17 cellular contexts compared by ENCODE assay signal in genomic region chr1:228362141-228362883, GRCh38. TPM values are rescaled to one million over a fixed set of nuclear protein-coding genes. Genes with fewer than 3 reads are reported as not detected.
DNase-seq lines count a peak whose midpoint lies in the region; ATAC-seq and TF ChIP-seq lines count a peak whose summit lies in the region.
"Had no signal": no experiment of that assay in that cellular context is flagged by ENCODE, and none has a peak within 500 bp of the region (broad histone marks: within the 10 kb centered on the region; RNA-seq: fewer than 3 reads in every experiment).

No MANE protein-coding gene starts in this region.

- TF ChIP-seq CTCF in BE2C (IDR thresholded peaks at IDR 0.05; ENCODE audit: low read depth, low read length) (no peak), NB4 (IDR thresholded peaks at IDR 0.05; ENCODE audit: low read depth, low read length) (no peak), left ventricle myocardium inferior (IDR thresholded peaks at IDR 0.05; ENCODE audit: borderline replicate concordance) (no peak), psoas muscle (IDR thresholded peaks at IDR 0.05) (no peak), esophagus squamous epithelium (IDR thresholded peaks at IDR 0.05) (no peak)

- intact Hi-C loops in left ventricle myocardium inferior (cut with micrococcal nuclease) (no loop called here), psoas muscle (cut with DNase I) (no loop called here), esophagus squamous epithelium (cut with DNase I) (no loop called here)

- H3K36me3 ChIP-seq in BE2C (no peaks in the 10 kb centered on the region), left ventricle myocardium inferior (peaks cover 7% of the 10 kb centered on the region), psoas muscle (ENCODE audit: insufficient read depth in 1 of 2, low read depth in 1 of 2) (peaks cover 0 to 90% of the 10 kb centered on the region in 2 donors), H7 (replicated peaks; ENCODE audit: control insufficient read depth, insufficient read depth, low read length) (no peaks in the 10 kb centered on the region), esophagus squamous epithelium (peaks cover 0 to 3% (median 0%) of the 10 kb centered on the region in 3 donors)

- H3K27me3 ChIP-seq in BE2C (no peaks in the 10 kb centered on the region), left ventricle myocardium inferior (ENCODE audit: low read depth) (peaks cover 9% of the 10 kb centered on the region), psoas muscle (ENCODE audit: insufficient read depth in 3 of 3, low read length in 2 of 3) (no peaks in the 10 kb centered on the region), H7 (ENCODE audit: control insufficient read depth, insufficient read depth, low read length) (no peaks in the 10 kb centered on the region), esophagus squamous epithelium (peaks cover 0 to 11% (median 0%) of the 10 kb centered on the region in 4 donors)

- 70 to 72% (median 70%) methylated on average over 16 to 18 of the region's 18 CpGs for WGBS in psoas muscle, 3 donors
- WGBS in esophagus squamous epithelium, 2 donors, result no CpG with 5 or more reads among the region's 18 CpGs

- peak in 1 of 4 donors; percentile 0 for ATAC-seq in psoas muscle
- ATAC-seq: HCT116 had no signal

- H3K4me1 ChIP-seq in BE2C (no peaks in the 10 kb centered on the region), left ventricle myocardium inferior (peaks cover 41% of the 10 kb centered on the region), psoas muscle (no peaks in the 10 kb centered on the region), esophagus squamous epithelium (no peaks in the 10 kb centered on the region)

- no peaks in the 10 kb centered on the region for H3K9me3 ChIP-seq in BE2C
- no peaks in the 10 kb centered on the region for H3K9me3 ChIP-seq in left ventricle myocardium inferior (replicated peaks)
- no peaks in the 10 kb centered on the region for H3K9me3 ChIP-seq in psoas muscle
- H3K9me3 ChIP-seq in esophagus squamous epithelium, result no peaks in the 10 kb centered on the region

- DNase-seq in BE2C (peak; percentile 3), NB4 (ENCODE audit: low read depth) (peak; percentile 52), left ventricle myocardium inferior (peak; percentile 13), psoas muscle (peak; percentile 10 to 55), H7 (no peak), esophagus squamous epithelium (lab: John Stamatoyannopoulos, UW) (no peak), retina (no peak)
- DNase-seq: Calu3; CD4-positive, CD25-positive, alpha-beta regulatory T cell; DMS79; NCI-H1436 treated with DMSO at 0.1 percent for 48 hours; NCI-H226; NCI-H526 treated with DMSO at 0.1 percent for 48 hours; NK-92 treated with Interleukin-12 subunit alpha and Interleukin-12 subunit beta, amount 100 ng/mL, for 24 hours; OCI-M1 had no signal

- peak overlapping the region; percentile 78 for H3K27ac ChIP-seq in left ventricle myocardium inferior (replicated peaks)
- peak overlapping the region; percentile 9 for H3K27ac ChIP-seq in psoas muscle
- no peak overlapping the region for H3K27ac ChIP-seq in esophagus squamous epithelium
- H3K27ac ChIP-seq: RWPE1 had no signal

- TF ChIP-seq POLR2A in NB4 (IDR thresholded peaks at IDR 0.05; ENCODE audit: extremely low read depth, insufficient read length) (no peak), esophagus squamous epithelium (IDR thresholded peaks at IDR 0.05) (no peak)

- H3K4me3 ChIP-seq in BE2C (ENCODE audit: low read depth, low read length), result no peak overlapping the region
- no peak overlapping the region for H3K4me3 ChIP-seq in NB4 (ENCODE audit: low read depth, low read length)
- H3K4me3 ChIP-seq in left ventricle myocardium inferior, result no peak overlapping the region
- no peak overlapping the region for H3K4me3 ChIP-seq in psoas muscle
- H3K4me3 ChIP-seq in H7 (ENCODE audit: insufficient read depth, low read depth, low read length), result no peak overlapping the region
- H3K4me3 ChIP-seq in esophagus squamous epithelium, result no peak overlapping the region

RNA-seq across cellular contexts. Expression of gene TRIM11, which starts 44.3 kb away (rescaled TPM):
- 76.0 TPM for polyA plus RNA-seq in BE2C (2012; ENCODE audit: insufficient read depth, insufficient read length, low read depth)
- 6.2 TPM for total RNA-seq in left ventricle myocardium inferior
- total RNA-seq in psoas muscle, result 1 to 10 TPM; 2.8 to 4.5 (median 4.0) TPM
- polyA plus RNA-seq in psoas muscle, result 1 to 10 TPM; 3.1 to 6.3 (median 3.6) TPM
- total RNA-seq in H7 (2014; rRNA removed; shearing (Covaris generic)), result 39.0 and 50.2 TPM in 2 replicates
- 10 to 100 TPM; 15.2 to 30.8 (median 20.6) TPM for total RNA-seq in esophagus squamous epithelium

RNA-seq across cellular contexts. Expression of gene TRIM17, which starts 54.3 kb away (rescaled TPM):
- 2.7 TPM for polyA plus RNA-seq in BE2C (2012; ENCODE audit: insufficient read depth, insufficient read length, low read depth)
- total RNA-seq in left ventricle myocardium inferior, result 0.36 TPM
- not detected for total RNA-seq in psoas muscle
- under 1 TPM in 1 of 3 donors, not detected in 2; 0.03 TPM for polyA plus RNA-seq in psoas muscle
- total RNA-seq in H7 (2014; rRNA removed; shearing (Covaris generic)), result 4.9 and 5.6 TPM in 2 replicates
- 1 to 10 TPM in 2 of 4 donors, under 1 TPM in 2; 0.13 to 3.0 (median 0.99) TPM for total RNA-seq in esophagus squamous epithelium

Comparison
In these comparisons a context has a peak if more than half of its experiments do, and no peak if none do; other contexts are left out.
1. DNase-seq: peak in BE2C (single experiment), NB4 (single experiment), left ventricle myocardium inferior (single experiment) and psoas muscle (2 of 2); none in H7 (single experiment), esophagus squamous epithelium (single experiment) and retina (single experiment).
2. H3K27ac ChIP-seq: peak in left ventricle myocardium inferior (single experiment) and psoas muscle (single experiment); none in esophagus squamous epithelium (0 of 4).